In the genomic region with DNA sequence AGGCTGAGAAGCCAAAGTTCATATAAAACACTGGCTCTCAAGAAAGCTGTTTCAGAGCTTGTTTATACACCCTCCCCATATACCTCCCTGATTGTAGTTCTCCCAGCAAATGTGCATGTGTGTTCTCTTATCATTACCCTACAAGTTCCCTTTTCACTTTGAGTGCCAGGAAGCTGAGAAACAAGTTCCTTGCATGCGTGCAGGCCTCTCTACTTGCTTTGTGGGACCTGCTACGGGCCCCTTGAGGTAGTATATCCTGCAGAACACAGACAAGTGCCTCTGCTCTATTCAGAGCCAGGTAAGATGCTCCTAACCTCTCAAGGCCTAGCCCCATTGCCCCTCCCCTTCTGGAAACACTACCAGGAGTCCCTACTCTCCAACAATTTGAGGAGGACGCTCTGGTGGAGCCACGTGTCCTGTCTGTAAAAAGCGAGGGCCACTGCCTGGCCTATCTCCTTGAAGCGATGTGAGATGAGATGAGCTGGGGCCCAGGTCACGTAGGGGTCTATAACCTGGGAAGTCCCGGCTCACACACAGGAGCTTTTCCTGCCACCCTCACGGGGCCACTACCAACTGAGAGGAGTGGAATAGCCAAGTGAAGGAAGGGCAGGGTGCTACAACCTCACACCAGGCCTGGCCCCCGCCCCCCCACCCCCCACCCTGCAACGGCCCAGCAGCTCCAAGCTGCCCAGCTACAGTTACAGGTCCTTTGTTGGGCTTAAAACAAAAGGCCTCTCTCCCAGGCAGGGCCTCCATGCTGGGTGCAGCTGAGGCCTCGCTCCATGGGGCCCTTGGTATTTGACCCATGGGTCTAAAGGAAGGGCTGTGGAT, we compare ENCODE assay signal across 1 cellular context.
TF ChIP-seq lines count a peak whose summit lies in the region.

No MANE protein-coding gene starts in this region.

TF ChIP-seq in GM12878, 131 proteins besides CTCF, POLR2A, EP300 and RAD21 (continued from another document):
- TF ChIP-seq MTA3 (IDR thresholded peaks at IDR 0.05; ENCODE audit: borderline replicate concordance, low read length) (no peak), RAD51 (IDR thresholded peaks at IDR 0.05) (peak; percentile 43; the same call in 1 of the 2 replicates), ZNF207 (IDR thresholded peaks at IDR 0.05; ENCODE audit: borderline replicate concordance) (no peak), MXI1 (IDR thresholded peaks at IDR 0.05; ENCODE audit: low read depth, low read length) (0 out of 2 replicates have a peak, but pooled peaks have one; percentile 17), E2F8 (IDR thresholded peaks at IDR 0.05; ENCODE audit: low read depth, partially characterized antibody) (no peak), ZBED1 (IDR thresholded peaks at IDR 0.05; ENCODE audit: borderline replicate concordance) (no peak), STAT1 (conservative IDR thresholded peaks at IDR 0.05) (no peak), TARDBP (IDR thresholded peaks at IDR 0.05; ENCODE audit: borderline replicate concordance) (no peak), ETV6 (conservative IDR thresholded peaks at IDR 0.05 in 1 of 2, IDR thresholded peaks at IDR 0.05 in 1 of 2; ENCODE audit: borderline replicate concordance in 1 of 2, low read depth in 1 of 2) (no peak), BHLHE40 (IDR thresholded peaks at IDR 0.05; ENCODE audit: borderline replicate concordance in 1 of 2, low read depth in 2 of 2, low read length in 1 of 2) (peak in 1 of 2 experiments; percentile 14; a peak in 1 of 4 replicates), SRF (IDR thresholded peaks at IDR 0.05; ENCODE audit: low read depth in 2 of 2, low read length in 2 of 2) (no peak), CBX5 (IDR thresholded peaks at IDR 0.05; ENCODE audit: low read depth) (no peak), CREM (IDR thresholded peaks at IDR 0.05; ENCODE audit: low read depth) (no peak), ZBTB4 (CRISPR knock-in tag; IDR thresholded peaks at IDR 0.05) (no peak), FOS (IDR thresholded peaks at IDR 0.05; ENCODE audit: borderline replicate concordance, extremely low read depth, insufficient read length) (no peak), BACH1 (IDR thresholded peaks at IDR 0.05; ENCODE audit: borderline replicate concordance) (no peak), BCLAF1 (IDR thresholded peaks at IDR 0.05) (no peak), SMC3 (IDR thresholded peaks at IDR 0.05; ENCODE audit: borderline replicate concordance, low read length) (no peak), ESRRA (IDR thresholded peaks at IDR 0.05; ENCODE audit: low read length) (no peak), SMAD1 (IDR thresholded peaks at IDR 0.05; ENCODE audit: low read depth, partially characterized antibody) (no peak), SMAD5 (IDR thresholded peaks at IDR 0.05; ENCODE audit: low read depth) (no peak), RELB (IDR thresholded peaks at IDR 0.05; ENCODE audit: low read depth) (no peak), LARP7 (IDR thresholded peaks at IDR 0.05) (no peak), RCOR1 (conservative IDR thresholded peaks at IDR 0.05; ENCODE audit: low read depth, low read length) (no peak), IKZF1 (conservative IDR thresholded peaks at IDR 0.05) (peak; percentile 30; the same call in 1 of the 2 replicates), PAX8 (IDR thresholded peaks at IDR 0.05) (no peak)
- TF ChIP-seq, protein P1, sequence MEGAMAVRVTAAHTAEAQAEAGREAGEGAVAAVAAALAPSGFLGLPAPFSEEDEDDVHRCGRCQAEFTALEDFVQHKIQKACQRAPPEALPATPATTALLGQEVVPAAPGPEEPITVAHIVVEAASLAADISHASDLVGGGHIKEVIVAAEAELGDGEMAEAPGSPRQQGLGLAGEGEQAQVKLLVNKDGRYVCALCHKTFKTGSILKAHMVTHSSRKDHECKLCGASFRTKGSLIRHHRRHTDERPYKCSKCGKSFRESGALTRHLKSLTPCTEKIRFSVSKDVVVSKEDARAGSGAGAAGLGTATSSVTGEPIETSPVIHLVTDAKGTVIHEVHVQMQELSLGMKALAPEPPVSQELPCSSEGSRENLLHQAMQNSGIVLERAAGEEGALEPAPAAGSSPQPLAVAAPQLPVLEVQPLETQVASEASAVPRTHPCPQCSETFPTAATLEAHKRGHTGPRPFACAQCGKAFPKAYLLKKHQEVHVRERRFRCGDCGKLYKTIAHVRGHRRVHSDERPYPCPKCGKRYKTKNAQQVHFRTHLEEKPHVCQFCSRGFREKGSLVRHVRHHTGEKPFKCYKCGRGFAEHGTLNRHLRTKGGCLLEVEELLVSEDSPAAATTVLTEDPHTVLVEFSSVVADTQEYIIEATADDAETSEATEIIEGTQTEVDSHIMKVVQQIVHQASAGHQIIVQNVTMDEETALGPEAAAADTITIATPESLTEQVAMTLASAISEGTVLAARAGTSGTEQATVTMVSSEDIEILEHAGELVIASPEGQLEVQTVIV (IDR thresholded peaks at IDR 0.05; ENCODE audit: borderline replicate concordance, partially characterized antibody): no peak
- TF ChIP-seq, protein P2, sequence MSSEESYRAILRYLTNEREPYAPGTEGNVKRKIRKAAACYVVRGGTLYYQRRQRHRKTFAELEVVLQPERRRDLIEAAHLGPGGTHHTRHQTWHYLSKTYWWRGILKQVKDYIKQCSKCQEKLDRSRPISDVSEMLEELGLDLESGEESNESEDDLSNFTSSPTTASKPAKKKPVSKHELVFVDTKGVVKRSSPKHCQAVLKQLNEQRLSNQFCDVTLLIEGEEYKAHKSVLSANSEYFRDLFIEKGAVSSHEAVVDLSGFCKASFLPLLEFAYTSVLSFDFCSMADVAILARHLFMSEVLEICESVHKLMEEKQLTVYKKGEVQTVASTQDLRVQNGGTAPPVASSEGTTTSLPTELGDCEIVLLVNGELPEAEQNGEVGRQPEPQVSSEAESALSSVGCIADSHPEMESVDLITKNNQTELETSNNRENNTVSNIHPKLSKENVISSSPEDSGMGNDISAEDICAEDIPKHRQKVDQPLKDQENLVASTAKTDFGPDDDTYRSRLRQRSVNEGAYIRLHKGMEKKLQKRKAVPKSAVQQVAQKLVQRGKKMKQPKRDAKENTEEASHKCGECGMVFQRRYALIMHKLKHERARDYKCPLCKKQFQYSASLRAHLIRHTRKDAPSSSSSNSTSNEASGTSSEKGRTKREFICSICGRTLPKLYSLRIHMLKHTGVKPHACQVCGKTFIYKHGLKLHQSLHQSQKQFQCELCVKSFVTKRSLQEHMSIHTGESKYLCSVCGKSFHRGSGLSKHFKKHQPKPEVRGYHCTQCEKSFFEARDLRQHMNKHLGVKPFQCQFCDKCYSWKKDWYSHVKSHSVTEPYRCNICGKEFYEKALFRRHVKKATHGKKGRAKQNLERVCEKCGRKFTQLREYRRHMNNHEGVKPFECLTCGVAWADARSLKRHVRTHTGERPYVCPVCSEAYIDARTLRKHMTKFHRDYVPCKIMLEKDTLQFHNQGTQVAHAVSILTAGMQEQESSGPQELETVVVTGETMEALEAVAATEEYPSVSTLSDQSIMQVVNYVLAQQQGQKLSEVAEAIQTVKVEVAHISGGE (CRISPR knock-in tag; IDR thresholded peaks at IDR 0.05): no peak
- TF ChIP-seq, protein P3, sequence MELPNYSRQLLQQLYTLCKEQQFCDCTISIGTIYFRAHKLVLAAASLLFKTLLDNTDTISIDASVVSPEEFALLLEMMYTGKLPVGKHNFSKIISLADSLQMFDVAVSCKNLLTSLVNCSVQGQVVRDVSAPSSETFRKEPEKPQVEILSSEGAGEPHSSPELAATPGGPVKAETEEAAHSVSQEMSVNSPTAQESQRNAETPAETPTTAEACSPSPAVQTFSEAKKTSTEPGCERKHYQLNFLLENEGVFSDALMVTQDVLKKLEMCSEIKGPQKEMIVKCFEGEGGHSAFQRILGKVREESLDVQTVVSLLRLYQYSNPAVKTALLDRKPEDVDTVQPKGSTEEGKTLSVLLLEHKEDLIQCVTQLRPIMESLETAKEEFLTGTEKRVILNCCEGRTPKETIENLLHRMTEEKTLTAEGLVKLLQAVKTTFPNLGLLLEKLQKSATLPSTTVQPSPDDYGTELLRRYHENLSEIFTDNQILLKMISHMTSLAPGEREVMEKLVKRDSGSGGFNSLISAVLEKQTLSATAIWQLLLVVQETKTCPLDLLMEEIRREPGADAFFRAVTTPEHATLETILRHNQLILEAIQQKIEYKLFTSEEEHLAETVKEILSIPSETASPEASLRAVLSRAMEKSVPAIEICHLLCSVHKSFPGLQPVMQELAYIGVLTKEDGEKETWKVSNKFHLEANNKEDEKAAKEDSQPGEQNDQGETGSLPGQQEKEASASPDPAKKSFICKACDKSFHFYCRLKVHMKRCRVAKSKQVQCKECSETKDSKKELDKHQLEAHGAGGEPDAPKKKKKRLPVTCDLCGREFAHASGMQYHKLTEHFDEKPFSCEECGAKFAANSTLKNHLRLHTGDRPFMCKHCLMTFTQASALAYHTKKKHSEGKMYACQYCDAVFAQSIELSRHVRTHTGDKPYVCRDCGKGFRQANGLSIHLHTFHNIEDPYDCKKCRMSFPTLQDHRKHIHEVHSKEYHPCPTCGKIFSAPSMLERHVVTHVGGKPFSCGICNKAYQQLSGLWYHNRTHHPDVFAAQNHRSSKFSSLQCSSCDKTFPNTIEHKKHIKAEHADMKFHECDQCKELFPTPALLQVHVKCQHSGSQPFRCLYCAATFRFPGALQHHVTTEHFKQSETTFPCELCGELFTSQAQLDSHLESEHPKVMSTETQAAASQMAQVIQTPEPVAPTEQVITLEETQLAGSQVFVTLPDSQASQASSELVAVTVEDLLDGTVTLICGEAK (IDR thresholded peaks at IDR 0.05; ENCODE audit: borderline replicate concordance): no peak
